In genomic region chr7:150305250-150305893, GRCh38 we compare ENCODE assay signal across 9 cellular contexts. TPM values are rescaled to one million over a fixed set of nuclear protein-coding genes. Genes with fewer than 3 reads are reported as not detected.
DNase-seq lines count a peak whose midpoint lies in the region; ATAC-seq and TF ChIP-seq lines count a peak whose summit lies in the region.
"Not testable (repeated sequence)": the region's sequence is repeated elsewhere in the genome, so short reads cannot be mapped to it uniquely, and the experiment has no call there.
"Had no signal": no experiment of that assay in that cellular context is flagged by ENCODE, and none has a peak within 500 bp of the region (broad histone marks: within the 10 kb centered on the region; RNA-seq: fewer than 3 reads in every experiment).

No MANE protein-coding gene starts in this region.

- H3K4me1 ChIP-seq in Loucy (ENCODE audit: insufficient read depth, low read length, poor library complexity, severe bottlenecking) (peaks cover 37% of the 10 kb centered on the region), parathyroid adenoma (peaks cover 52% of the 10 kb centered on the region)
- not testable (repeated sequence) for H3K4me1 ChIP-seq in gastroesophageal sphincter, upper lobe of right lung

- H3K27ac Mint-ChIP-seq in Calu3 (ENCODE audit: unreplicated experiment), result peak overlapping the region; percentile 94
- peak overlapping the region; percentile 14 for H3K27ac Mint-ChIP-seq in activated T-helper 17 cell treated with anti-CD3 and anti-CD28 coated beads, Interleukin-2, amount 50 U/mL, for 72 hours
- peak overlapping the region; percentile 36 for H3K27ac Mint-ChIP-seq in stimulated activated effector memory CD8-positive, alpha-beta T cell treated with anti-CD3 and anti-CD28 coated beads, Interleukin-12 subunit alpha, Interleukin-12 subunit beta, amount 100 ng/mL, for 72 hours

- H3K4me3 ChIP-seq in Loucy (ENCODE audit: low read length, poor library complexity, severe bottlenecking); gastroesophageal sphincter; parathyroid adenoma (ENCODE audit: low read depth, low read length); upper lobe of right lung: not testable (repeated sequence)

- not testable (repeated sequence) for H3K27ac ChIP-seq in gastroesophageal sphincter
- H3K27ac ChIP-seq in parathyroid adenoma (peak overlapping the region; percentile 91), upper lobe of right lung (peak overlapping the region; percentile 58)

- not testable (repeated sequence) for H3K27me3 Mint-ChIP-seq in Calu3 (ENCODE audit: unreplicated experiment); activated T-helper 17 cell treated with anti-CD3 and anti-CD28 coated beads, Interleukin-2, amount 50 U/mL, for 72 hours

- H2AFZ ChIP-seq in Loucy (ENCODE audit: low read length); parathyroid adenoma: not testable (repeated sequence)

- intact Hi-C loops in Calu3 (cut with micrococcal nuclease; ENCODE audit: unreplicated experiment); upper lobe of right lung (cut with DNase I): not testable (repeated sequence)

- peaks cover 18% of the 10 kb centered on the region for H3K36me3 Mint-ChIP-seq in Calu3 (ENCODE audit: insufficient read depth, unreplicated experiment)
- not testable (repeated sequence) for H3K36me3 Mint-ChIP-seq in activated T-helper 17 cell treated with anti-CD3 and anti-CD28 coated beads, Interleukin-2, amount 50 U/mL, for 72 hours (ENCODE audit: low read depth); stimulated activated effector memory CD8-positive, alpha-beta T cell treated with anti-CD3 and anti-CD28 coated beads, Interleukin-12 subunit alpha, Interleukin-12 subunit beta, amount 100 ng/mL, for 72 hours

- not testable (repeated sequence) for H3F3A ChIP-seq in Loucy (ENCODE audit: low read depth)

- CTCF ChIA-PET in Calu3 (lab: Charles Lee), result not testable (repeated sequence)

- 86 to 88% methylated on average over 4 to 10 of the region's 11 CpGs for WGBS in gastroesophageal sphincter (ENCODE audit: low coverage in 1 of 2), 2 donors

- TF ChIP-seq CTCF in Calu3 (IDR thresholded peaks at IDR 0.05; ENCODE audit: unreplicated experiment); Loucy (conservative IDR thresholded peaks at IDR 0.05; ENCODE audit: low read length); gastroesophageal sphincter (IDR thresholded peaks at IDR 0.05); parathyroid adenoma (IDR thresholded peaks at IDR 0.05); upper lobe of right lung (IDR thresholded peaks at IDR 0.05): not testable (repeated sequence)

- not testable (repeated sequence) for H3K36me3 ChIP-seq in Loucy (ENCODE audit: insufficient read depth, low read length); gastroesophageal sphincter; parathyroid adenoma (ENCODE audit: control insufficient read depth, insufficient read depth, low read length); upper lobe of right lung

- peak overlapping the region; percentile 24 for H3K4me2 ChIP-seq in Loucy (ENCODE audit: low read depth, low read length, poor library complexity, severe bottlenecking)
- H3K4me2 ChIP-seq in parathyroid adenoma (ENCODE audit: low read length), result peak overlapping the region; percentile 42

- H3K9ac ChIP-seq in Loucy (ENCODE audit: low read depth, low read length, poor library complexity, severe bottlenecking); parathyroid adenoma: not testable (repeated sequence)

- H4K20me1 ChIP-seq in Loucy (ENCODE audit: insufficient read depth, low read length, poor library complexity, severe bottlenecking), result not testable (repeated sequence)

- not testable (repeated sequence) for H3K9me2 ChIP-seq in Loucy (replicated peaks; ENCODE audit: low read depth, low read length)

- ATAC-seq in activated T-helper 17 cell treated with anti-CD3 and anti-CD28 coated beads, Interleukin-2, amount 50 U/mL, for 72 hours (replicated peaks); stimulated activated effector memory CD8-positive, alpha-beta T cell treated with anti-CD3 and anti-CD28 coated beads, Interleukin-12 subunit alpha, Interleukin-12 subunit beta, amount 100 ng/mL, for 72 hours: not testable (repeated sequence)
- ATAC-seq in gastroesophageal sphincter (peak; percentile 10), upper lobe of right lung (peak; percentile 56)

- H3K27me3 ChIP-seq in Loucy (ENCODE audit: insufficient read depth, low read length, poor library complexity, severe bottlenecking); gastroesophageal sphincter; parathyroid adenoma (ENCODE audit: control insufficient read depth, insufficient read depth, low read length); upper lobe of right lung: not testable (repeated sequence)

- not testable (repeated sequence) for TF ChIP-seq POLR2A in gastroesophageal sphincter (IDR thresholded peaks at IDR 0.05)

- not testable (repeated sequence) for BruUV-seq in Calu3 (replicated peaks; lab: Mats Ljungman, UMichigan)

- not testable (repeated sequence) for H3K9me3 ChIP-seq in Loucy (ENCODE audit: insufficient read depth, low read depth, low read length); gastroesophageal sphincter; parathyroid adenoma (ENCODE audit: control insufficient read depth, low read length); upper lobe of right lung

- H3K9me3 Mint-ChIP-seq in Calu3 (ENCODE audit: low read depth, unreplicated experiment); activated T-helper 17 cell treated with anti-CD3 and anti-CD28 coated beads, Interleukin-2, amount 50 U/mL, for 72 hours; stimulated activated effector memory CD8-positive, alpha-beta T cell treated with anti-CD3 and anti-CD28 coated beads, Interleukin-12 subunit alpha, Interleukin-12 subunit beta, amount 100 ng/mL, for 72 hours: not testable (repeated sequence)

- not testable (repeated sequence) for TF ChIP-seq EP300 in gastroesophageal sphincter (IDR thresholded peaks at IDR 0.05)

- not testable (repeated sequence) for H3K79me2 ChIP-seq in Loucy (ENCODE audit: insufficient read depth, low read length)
- peaks cover 46% of the 10 kb centered on the region for H3K79me2 ChIP-seq in parathyroid adenoma

- H3K4me3 Mint-ChIP-seq in Calu3 (ENCODE audit: low read depth, unreplicated experiment); activated T-helper 17 cell treated with anti-CD3 and anti-CD28 coated beads, Interleukin-2, amount 50 U/mL, for 72 hours; stimulated activated effector memory CD8-positive, alpha-beta T cell treated with anti-CD3 and anti-CD28 coated beads, Interleukin-12 subunit alpha, Interleukin-12 subunit beta, amount 100 ng/mL, for 72 hours: not testable (repeated sequence)

- peaks cover 39% of the 10 kb centered on the region for H3K4me1 Mint-ChIP-seq in Calu3 (ENCODE audit: low read depth, unreplicated experiment)
- peaks cover 13% of the 10 kb centered on the region for H3K4me1 Mint-ChIP-seq in activated T-helper 17 cell treated with anti-CD3 and anti-CD28 coated beads, Interleukin-2, amount 50 U/mL, for 72 hours
- peaks cover 18% of the 10 kb centered on the region for H3K4me1 Mint-ChIP-seq in stimulated activated effector memory CD8-positive, alpha-beta T cell treated with anti-CD3 and anti-CD28 coated beads, Interleukin-12 subunit alpha, Interleukin-12 subunit beta, amount 100 ng/mL, for 72 hours

- not testable (repeated sequence) for DNase-seq in Calu3; stimulated activated effector memory CD8-positive, alpha-beta T cell treated with anti-CD3 and anti-CD28 coated beads, Interleukin-12 subunit alpha, Interleukin-12 subunit beta, amount 100 ng/mL, for 72 hours (ENCODE audit: low spot score in 2 of 2); upper lobe of right lung
- peak; percentile 43 for DNase-seq in mesenteric fat pad (ENCODE audit: low spot score)

RNA-seq across cellular contexts. Expression of gene LRRC61, which starts 17.8 kb away (rescaled TPM):
- total RNA-seq in Calu3 (2022) (14.6 and 22.5 TPM in 2 replicates), gastroesophageal sphincter (10 to 100 TPM in 2 of 4 donors, 1 to 10 TPM in 2; 7.1 to 25.1 (median 14.0) TPM), mesenteric fat pad (3.9 TPM), upper lobe of right lung (10.2 TPM)
- 10 to 100 TPM; 32.7 to 61.6 TPM for total RNA-seq in activated T-helper 17 cell treated with anti-CD3 and anti-CD28 coated beads, Interleukin-2, amount 50 U/mL, for 72 hours

RNA-seq across cellular contexts. Expression of gene ACTR3C, which starts 18.0 kb away (rescaled TPM):
- total RNA-seq in Calu3 (2022), result 22.8 and 26.0 TPM in 2 replicates
- 10 to 100 TPM in 1 of 2 donors, 1 to 10 TPM in 1; 9.4 to 11.1 TPM for total RNA-seq in activated T-helper 17 cell treated with anti-CD3 and anti-CD28 coated beads, Interleukin-2, amount 50 U/mL, for 72 hours
- total RNA-seq in gastroesophageal sphincter, result 1 to 10 TPM; 6.4 to 10.0 (median 8.1) TPM
- 2.6 TPM for total RNA-seq in mesenteric fat pad
- total RNA-seq in upper lobe of right lung, result 20.1 TPM

RNA-seq across cellular contexts. Expression of gene RARRES2, which starts 36.1 kb away (rescaled TPM):
- total RNA-seq in Calu3 (2022) (9.1 and 13.0 TPM in 2 replicates), gastroesophageal sphincter (100 to 1,000 TPM; 152 to 341 (median 157) TPM), mesenteric fat pad (210 TPM), upper lobe of right lung (259 TPM)
- total RNA-seq in activated T-helper 17 cell treated with anti-CD3 and anti-CD28 coated beads, Interleukin-2, amount 50 U/mL, for 72 hours, result not detected
- total RNA-seq: CD4-positive, alpha-beta T cell had no signal

Comparison
In these comparisons a context has a peak if more than half of its experiments do, and no peak if none do; other contexts are left out.
1. H3K27ac Mint-ChIP-seq: peak in every context shown above with its lines; median percentile 94 in Calu3; 36 in stimulated activated effector memory CD8-positive, alpha-beta T cell treated with anti-CD3 and anti-CD28 coated beads, Interleukin-12 subunit alpha, Interleukin-12 subunit beta, amount 100 ng/mL, for 72 hours; 14 in activated T-helper 17 cell treated with anti-CD3 and anti-CD28 coated beads, Interleukin-2, amount 50 U/mL, for 72 hours.